Comparison of ENCODE assay signal across 16 cellular contexts in genomic region chr4:3312362-3312761, GRCh38.
"Had no signal": no experiment of that assay in that cellular context is flagged by ENCODE, and none has a peak within 500 bp of the region (broad histone marks: within the 10 kb centered on the region; RNA-seq: fewer than 3 reads in every experiment).

No MANE protein-coding gene starts in this region.

- DNase-seq: activated CD4-positive, alpha-beta T cell treated with anti-CD3 and anti-CD28 coated beads, Interleukin-2, amount 50 U/mL, for 48 hours; activated naive CD4-positive, alpha-beta T cell treated with anti-CD3 and anti-CD28 coated beads for 36 hours; activated naive CD8-positive, alpha-beta T cell treated with anti-CD3 and anti-CD28 coated beads, Interleukin-2, amount 50 U/mL, for 24 hours; dermis blood vessel endothelial cell; erythroblast; gastrocnemius medialis; heart right ventricle; naive thymus-derived CD8-positive, alpha-beta T cell; stimulated activated naive CD8-positive, alpha-beta T cell treated with anti-CD3 and anti-CD28 coated beads, Interleukin-15, amount 100 ng/mL, for 72 hours; T1000; testis had no signal

- H3K9me3 Mint-ChIP-seq: activated naive CD4-positive, alpha-beta T cell treated with anti-CD3 and anti-CD28 coated beads for 36 hours; activated naive CD8-positive, alpha-beta T cell treated with anti-CD3 and anti-CD28 coated beads, Interleukin-2, amount 50 U/mL, for 24 hours; naive thymus-derived CD8-positive, alpha-beta T cell; stimulated activated naive CD8-positive, alpha-beta T cell treated with anti-CD3 and anti-CD28 coated beads, Interleukin-15, amount 100 ng/mL, for 72 hours; T-cell had no signal

- H3K27ac Mint-ChIP-seq: activated naive CD4-positive, alpha-beta T cell treated with anti-CD3 and anti-CD28 coated beads for 36 hours; activated naive CD8-positive, alpha-beta T cell treated with anti-CD3 and anti-CD28 coated beads, Interleukin-2, amount 50 U/mL, for 24 hours; stimulated activated naive CD8-positive, alpha-beta T cell treated with anti-CD3 and anti-CD28 coated beads, Interleukin-15, amount 100 ng/mL, for 72 hours; T-cell had no signal

- H3K4me3 Mint-ChIP-seq: activated naive CD4-positive, alpha-beta T cell treated with anti-CD3 and anti-CD28 coated beads for 36 hours; activated naive CD8-positive, alpha-beta T cell treated with anti-CD3 and anti-CD28 coated beads, Interleukin-2, amount 50 U/mL, for 24 hours; naive thymus-derived CD8-positive, alpha-beta T cell; stimulated activated naive CD8-positive, alpha-beta T cell treated with anti-CD3 and anti-CD28 coated beads, Interleukin-15, amount 100 ng/mL, for 72 hours; T-cell had no signal

- ATAC-seq: activated naive CD8-positive, alpha-beta T cell treated with anti-CD3 and anti-CD28 coated beads, Interleukin-2, amount 50 U/mL, for 24 hours; heart right ventricle; naive thymus-derived CD8-positive, alpha-beta T cell; right cardiac atrium; stimulated activated naive CD8-positive, alpha-beta T cell treated with anti-CD3 and anti-CD28 coated beads, Interleukin-15, amount 100 ng/mL, for 72 hours; T-cell had no signal

- H3K27me3 Mint-ChIP-seq: activated naive CD8-positive, alpha-beta T cell treated with anti-CD3 and anti-CD28 coated beads, Interleukin-2, amount 50 U/mL, for 24 hours; T-cell had no signal

- H3K4me1 Mint-ChIP-seq: activated naive CD8-positive, alpha-beta T cell treated with anti-CD3 and anti-CD28 coated beads, Interleukin-2, amount 50 U/mL, for 24 hours had no signal

- H3K27ac ChIP-seq: ascending aorta, breast epithelium, gastrocnemius medialis, heart right ventricle, SK-N-MC, testis had no signal
